ENCODE assay signal across 27 cellular contexts in the genomic region with DNA sequence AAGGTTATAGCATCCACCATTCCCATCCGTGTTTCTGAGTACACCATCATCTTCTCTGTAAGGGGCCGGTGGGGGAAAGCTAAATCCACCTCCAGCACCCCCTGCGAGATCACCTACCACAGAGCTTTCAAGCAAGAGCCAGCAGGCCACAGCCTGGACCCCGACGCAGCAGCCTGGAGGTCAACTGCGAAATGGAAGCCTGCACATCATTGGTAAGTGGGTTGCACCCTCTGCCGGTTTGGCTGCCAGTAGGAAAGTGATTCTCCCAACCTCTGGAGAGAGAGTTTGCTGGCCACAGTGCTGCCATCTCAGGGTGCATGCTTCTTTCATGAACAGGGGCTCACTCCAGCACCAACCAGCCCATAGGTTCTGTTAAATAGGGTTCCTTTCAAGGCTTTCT.
"Had no signal": no experiment of that assay in that cellular context is flagged by ENCODE, and none has a peak within 500 bp of the region (broad histone marks: within the 10 kb centered on the region; RNA-seq: fewer than 3 reads in every experiment).

No MANE protein-coding gene starts in this region.

- H3K4me3 Mint-ChIP-seq: dendritic cell treated with granulocyte-macrophage colony-stimulating factor and Interleukin-4, amounts not matched to agents 40 ng/mL and 50 ng/mL, for 4 days; effector memory CD8-positive, alpha-beta T cell; endodermal cell; mesothelial cell of epicardium; naive thymus-derived CD4-positive, alpha-beta T cell had no signal

- H3K9me3 Mint-ChIP-seq: dendritic cell treated with granulocyte-macrophage colony-stimulating factor and Interleukin-4, amounts not matched to agents 40 ng/mL and 50 ng/mL, for 4 days; effector memory CD8-positive, alpha-beta T cell; endodermal cell; mesothelial cell of epicardium; naive thymus-derived CD4-positive, alpha-beta T cell had no signal

- H3K36me3 Mint-ChIP-seq: naive thymus-derived CD4-positive, alpha-beta T cell had no signal

- DNase-seq: colonic mucosa; cortex of kidney; effector CD8-positive, alpha-beta T cell; effector memory CD8-positive, alpha-beta T cell; endodermal cell; erythroblast; esophagus squamous epithelium; foreskin fibroblast; foreskin melanocyte; gastrocnemius medialis; glutamatergic neuron; head of caudate nucleus; heart right ventricle; hippocampal formation; left cardiac atrium; left lung; left ventricle myocardium superior; lower lobe of right lung; mesenchymal stem cell; naive thymus-derived CD4-positive, alpha-beta T cell had no signal

- H3K27ac ChIP-seq: colonic mucosa, epithelial cell of prostate, esophagus squamous epithelium, gastrocnemius medialis, heart right ventricle, left lung, lower lobe of right lung had no signal

- H3K9me3 ChIP-seq: colonic mucosa, esophagus squamous epithelium, gastrocnemius medialis, heart right ventricle, left lung, lower lobe of right lung had no signal

- H3K36me3 ChIP-seq: colonic mucosa, left lung, lower lobe of right lung had no signal

- H3K27ac Mint-ChIP-seq: dendritic cell treated with granulocyte-macrophage colony-stimulating factor and Interleukin-4, amounts not matched to agents 40 ng/mL and 50 ng/mL, for 4 days; effector memory CD8-positive, alpha-beta T cell; endodermal cell; mesothelial cell of epicardium; naive thymus-derived CD4-positive, alpha-beta T cell had no signal

- FAIRE-seq: endometrium, islet of Langerhans, keratinocyte had no signal

- H3K4me3 ChIP-seq: colonic mucosa, esophagus squamous epithelium, gastrocnemius medialis, heart right ventricle, left lung, lower lobe of right lung had no signal

- H3K27me3 ChIP-seq: colonic mucosa, gastrocnemius medialis had no signal

- H3K4me1 ChIP-seq: gastrocnemius medialis, left lung, lower lobe of right lung had no signal

- ATAC-seq: effector memory CD8-positive, alpha-beta T cell; esophagus mucosa; gastrocnemius medialis; heart right ventricle; left cardiac atrium; left lung; left ventricle myocardium superior; lower lobe of right lung; naive thymus-derived CD4-positive, alpha-beta T cell had no signal

- H3K4me1 Mint-ChIP-seq: endodermal cell had no signal
